Comparison of ENCODE assay signal across 28 cellular contexts in the genomic region with DNA sequence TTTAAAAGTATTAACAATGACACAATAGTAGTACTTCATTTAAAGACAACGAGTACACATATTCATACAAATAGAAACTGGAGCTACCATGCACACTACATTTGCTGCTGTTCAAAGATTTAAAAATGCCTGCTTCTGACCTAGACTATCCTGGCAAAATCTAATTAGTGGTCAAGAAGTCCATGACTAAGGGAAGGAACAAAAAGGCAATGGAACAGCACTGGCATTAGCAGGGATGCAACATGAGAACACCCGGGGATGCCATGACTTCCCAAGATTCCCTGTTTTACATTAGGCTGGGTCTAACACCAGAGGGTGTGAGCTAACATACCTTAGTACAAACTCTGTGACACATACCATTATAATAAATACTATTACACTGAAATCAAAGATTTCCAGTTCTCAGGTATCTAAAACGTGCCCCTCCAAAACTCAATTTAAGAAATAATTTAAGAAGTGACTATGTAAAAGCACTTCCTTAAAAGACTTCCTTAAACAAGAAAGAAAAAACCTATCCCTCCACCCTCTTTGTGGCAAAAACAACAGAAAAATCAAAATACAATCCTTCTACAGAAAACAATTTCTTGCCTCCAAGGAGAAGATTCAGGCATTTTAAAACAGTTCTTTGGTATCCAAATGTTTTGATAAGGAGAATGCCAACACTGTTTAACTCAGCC. TPM values are rescaled to one million over a fixed set of nuclear protein-coding genes. Genes with fewer than 3 reads are reported as not detected.
DNase-seq lines count a peak whose midpoint lies in the region; ATAC-seq and TF ChIP-seq lines count a peak whose summit lies in the region.
"Had no signal": no experiment of that assay in that cellular context is flagged by ENCODE, and none has a peak within 500 bp of the region (broad histone marks: within the 10 kb centered on the region; RNA-seq: fewer than 3 reads in every experiment).

No MANE protein-coding gene starts in this region.

- H3K9me3 ChIP-seq in HEK293 (ENCODE audit: control insufficient read depth, insufficient read depth, low read depth, low read length) (no peaks in the 10 kb centered on the region; the same call in 1 of the 2 replicates), RWPE2 (ENCODE audit: severe bottlenecking) (peaks cover 3% of the 10 kb centered on the region), tibial artery (peaks cover 0 to 7% (median 0%) of the 10 kb centered on the region in 3 donors)

- H3K36me3 ChIP-seq in HEK293 (ENCODE audit: control insufficient read depth in 2 of 2, insufficient read depth in 1 of 2, low read length in 2 of 2), result peaks cover 0 to 8% of the 10 kb centered on the region in 2 experiments; a peak in 1 of 3 replicates
- no peaks in the 10 kb centered on the region for H3K36me3 ChIP-seq in RWPE2 (ENCODE audit: low read depth)
- H3K36me3 ChIP-seq in tibial artery, result peaks cover 0 to 6% (median 0%) of the 10 kb centered on the region in 3 donors
- H3K36me3 ChIP-seq: breast epithelium, ovary had no signal

- H3K27me3 Mint-ChIP-seq in effector memory CD8-positive, alpha-beta T cell, result no peaks in the 10 kb centered on the region
- H3K27me3 Mint-ChIP-seq: activated naive CD4-positive, alpha-beta T cell treated with anti-CD3 and anti-CD28 coated beads, Interleukin-2, amount 50 U/mL, for 24 hours; T-helper 17 cell had no signal

- no peak overlapping the region for H3K4me3 Mint-ChIP-seq in effector memory CD8-positive, alpha-beta T cell
- H3K4me3 Mint-ChIP-seq: activated CD8-positive, alpha-beta T cell treated with anti-CD3 and anti-CD28 coated beads, Interleukin-2, amount 10 ng/mL, durations not matched to agents 7 days and 5 days; activated naive CD4-positive, alpha-beta T cell treated with anti-CD3 and anti-CD28 coated beads, Interleukin-2, amount 50 U/mL, for 24 hours; nephron; T-helper 17 cell had no signal

- CTCF ChIA-PET in HEK293 (lab: Yijun Ruan, JAX), result interaction anchor here (0.6 to 0.7 kb wide), 2 partner anchors 12 to 25 kb away, joined by 3 to 4 read pairs; no protein-coding TSS in a partner anchor

- no peak overlapping the region for H3K4me3 ChIP-seq in HEK293 (ENCODE audit: low read depth, low read length)
- no peak overlapping the region for H3K4me3 ChIP-seq in RWPE2 (ENCODE audit: severe bottlenecking)
- no peak overlapping the region for H3K4me3 ChIP-seq in tibial artery
- no peak overlapping the region for H3K4me3 ChIP-seq in dorsolateral prefrontal cortex
- H3K4me3 ChIP-seq: breast epithelium, mucosa of descending colon, ovary, skin epidermis had no signal

- H3K27ac Mint-ChIP-seq in effector memory CD8-positive, alpha-beta T cell, result no peak overlapping the region
- H3K27ac Mint-ChIP-seq: activated CD8-positive, alpha-beta T cell treated with anti-CD3 and anti-CD28 coated beads, Interleukin-2, amount 10 ng/mL, durations not matched to agents 7 days and 5 days; activated naive CD4-positive, alpha-beta T cell treated with anti-CD3 and anti-CD28 coated beads, Interleukin-2, amount 50 U/mL, for 24 hours; nephron; T-helper 17 cell had no signal

- POLR2A ChIA-PET in HEK293 (lab: Yijun Ruan, JAX), result no interaction called here

- no peak overlapping the region for H3K27ac ChIP-seq in HEK293 (ENCODE audit: extremely low read depth, low read depth, low read length)
- H3K27ac ChIP-seq in RWPE2 (ENCODE audit: poor library complexity, severe bottlenecking), result no peak overlapping the region
- H3K27ac ChIP-seq in tibial artery, result no peak overlapping the region
- H3K27ac ChIP-seq in dorsolateral prefrontal cortex, result no peak overlapping the region
- H3K27ac ChIP-seq: breast epithelium, ovary had no signal

- H3K9me3 Mint-ChIP-seq in effector memory CD8-positive, alpha-beta T cell, result peaks cover 8 to 12% of the 10 kb centered on the region in 2 donors

- H3K4me1 Mint-ChIP-seq in effector memory CD8-positive, alpha-beta T cell (ENCODE audit: low read depth in 2 of 2), result peaks cover 35 to 62% of the 10 kb centered on the region in 2 donors
- H3K4me1 Mint-ChIP-seq: nephron had no signal

- TF ChIP-seq CTCF in HEK293 (tag by site-specific recombination; IDR thresholded peaks at IDR 0.05) (no peak), RWPE2 (IDR thresholded peaks at IDR 0.05; ENCODE audit: poor library complexity, severe bottlenecking) (no peak), tibial artery (IDR thresholded peaks at IDR 0.05) (no peak), dorsolateral prefrontal cortex (IDR thresholded peaks at IDR 0.05 in 54 of 56, conservative IDR thresholded peaks at IDR 0.05 in 2 of 56; ENCODE audit: low read depth in 1 of 56, partially characterized antibody in 56 of 56) (no peak)

- H3K4me1 ChIP-seq in HEK293 (ENCODE audit: control insufficient read depth, insufficient read depth, low read length) (no peaks in the 10 kb centered on the region), RWPE2 (ENCODE audit: insufficient read depth, poor library complexity, severe bottlenecking) (peaks cover 3% of the 10 kb centered on the region), tibial artery (peaks cover 0 to 10% (median 4%) of the 10 kb centered on the region in 4 donors)
- H3K4me1 ChIP-seq: breast epithelium had no signal

- 0 out of 3 replicates have a peak, but pooled peaks have one; percentile 6 for ATAC-seq in RWPE2 (ENCODE audit: low read depth)
- no peak for ATAC-seq in effector memory CD8-positive, alpha-beta T cell (replicated peaks)
- ATAC-seq: activated CD8-positive, alpha-beta T cell treated with anti-CD3 and anti-CD28 coated beads, Interleukin-2, amount 10 ng/mL, durations not matched to agents 7 days and 5 days; left colon; mucosa of descending colon; T-helper 17 cell had no signal

- H3K27me3 ChIP-seq in RWPE2 (ENCODE audit: insufficient read depth, poor library complexity, severe bottlenecking), result no peaks in the 10 kb centered on the region
- H3K27me3 ChIP-seq in tibial artery, result no peaks in the 10 kb centered on the region
- no peaks in the 10 kb centered on the region for H3K27me3 ChIP-seq in dorsolateral prefrontal cortex
- H3K27me3 ChIP-seq: breast epithelium, ovary had no signal

- DNase-seq in CD1c-positive myeloid dendritic cell (ENCODE audit: extremely low spot score) (peak; percentile 18), RWPE2 (ENCODE audit: low spot score) (no peak), myocyte (ENCODE audit: low read depth) (peak; percentile 23), tibial artery (no peak), dorsolateral prefrontal cortex (no peak)
- no peak for DNase-seq in central memory CD4-positive, alpha-beta T cell
- no peak for DNase-seq in effector memory CD8-positive, alpha-beta T cell
- DNase-seq: activated CD8-positive, alpha-beta T cell treated with anti-CD3 and anti-CD28 coated beads, Interleukin-2, amount 10 ng/mL, durations not matched to agents 7 days and 5 days; C1 segment of cervical spinal cord; DND-41; effector memory CD4-positive, alpha-beta T cell; GOT3; KBM-7; left colon; MM.1S; mucosa of descending colon; NCI-H1436; NCI-H2081 treated with DMSO at 0.1 percent for 48 hours; NCI-H226; NCI-H526 treated with DMSO at 0.1 percent for 48 hours; ovary; stimulated activated naive CD4-positive, alpha-beta T cell; T-helper 17 cell had no signal

- peaks cover 2% of the 10 kb centered on the region for H3K36me3 Mint-ChIP-seq in effector memory CD8-positive, alpha-beta T cell (ENCODE audit: insufficient read depth)

- intact Hi-C loops in tibial artery (cut with DNase I; ENCODE audit: low total_unique reads) (no loop called here), dorsolateral prefrontal cortex (cut with DNase I) (no loop called here)

TF ChIP-seq in HEK293, 187 proteins besides CTCF, POLR2A, EP300 and RAD21:
- TF ChIP-seq ZNF677 (tag by site-specific recombination; IDR thresholded peaks at IDR 0.05) (no peak), ZNF664 (tag by site-specific recombination; IDR thresholded peaks at IDR 0.05) (peak; percentile 86)
TF ChIP-seq in HEK293: peak in this region for 1.

RNA-seq across cellular contexts. Expression of gene CHD6, which starts 25.5 kb away (rescaled TPM):
- total RNA-seq in myocyte (18.2 and 21.5 TPM in 2 replicates), dorsolateral prefrontal cortex (100 to 1,000 TPM in 110 of 120 experiments, 10 to 100 TPM in 10; 89.1 to 162 (median 116) TPM)
- polyA plus RNA-seq in myocyte (2012), result 8.2 TPM

Comparison
In these comparisons a context has a peak if more than half of its experiments do, and no peak if none do; other contexts are left out.
1. DNase-seq: peak in CD1c-positive myeloid dendritic cell (single experiment) and myocyte (single experiment); none in RWPE2 (single experiment), tibial artery (0 of 2), dorsolateral prefrontal cortex (0 of 10), central memory CD4-positive, alpha-beta T cell (single experiment) and effector memory CD8-positive, alpha-beta T cell (0 of 3).